Comparison of ENCODE assay signal across 27 cellular contexts in the genomic region with DNA sequence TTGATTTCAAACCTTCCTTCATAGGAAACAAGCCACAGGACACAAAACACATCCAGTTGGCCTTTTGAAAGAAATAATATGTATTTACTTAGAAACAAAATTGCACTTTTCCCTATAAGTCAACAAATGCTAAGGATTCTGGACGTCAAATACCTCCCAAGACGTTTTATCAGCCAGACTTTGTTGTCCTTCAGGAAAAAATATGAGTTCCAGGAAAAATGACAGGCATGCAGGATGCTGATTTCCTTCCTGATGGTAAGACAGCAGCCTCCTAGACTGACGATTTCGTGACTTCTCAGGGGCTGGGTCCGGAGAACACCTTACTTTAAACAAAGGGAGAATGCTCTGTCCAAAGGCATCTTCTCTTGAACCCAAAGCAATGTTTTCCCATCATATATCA.
"Had no signal": no experiment of that assay in that cellular context is flagged by ENCODE, and none has a peak within 500 bp of the region (broad histone marks: within the 10 kb centered on the region; RNA-seq: fewer than 3 reads in every experiment).

No MANE protein-coding gene starts in this region.

- DNase-seq: left ventricle myocardium inferior; midbrain; mucosa of descending colon; naive thymus-derived CD4-positive, alpha-beta T cell; nucleus accumbens; pancreas; posterior cingulate gyrus; retina; right cardiac atrium; stimulated activated CD4-positive, alpha-beta T cell treated with anti-CD3 and anti-CD28 coated beads, Interleukin-12 subunit alpha, Interleukin-12 subunit beta, amount 100 ng/mL, for 4 hours; stimulated activated CD4-positive, alpha-beta T cell treated with anti-CD3 and anti-CD28 coated beads, Interleukin-15, amount 100 ng/mL, for 24 hours; stimulated activated CD4-positive, alpha-beta T cell treated with anti-CD3 and anti-CD28 coated beads, Interleukin-2, amount 100 ng/mL, for 24 hours; stimulated activated CD4-positive, alpha-beta T cell treated with anti-CD3 and anti-CD28 coated beads, Interleukin-4, amount 100 ng/mL, for 1 hour; stimulated activated naive B cell treated with anti-CD40 and anti-IgM and Interleukin-4, amounts not matched to agents 10 μg/mL and 1 μg/mL and 100 μg/mL, for 72 hours; stimulated activated naive CD8-positive, alpha-beta T cell treated with anti-CD3 and anti-CD28 coated beads, Interleukin-15, Interleukin-2, amounts not matched to agents 100 U/mL and 50 U/mL, for 24 hours; stomach; testis; thyroid gland; transverse colon; upper lobe of right lung had no signal

- H3K27ac ChIP-seq: hepatocyte, left ventricle myocardium inferior, pancreas, prostate gland, skin epidermis, stomach, testis, thyroid gland, transverse colon, upper lobe of right lung had no signal

- H3K4me1 ChIP-seq: pancreas, prostate gland, testis had no signal

- H3K79me2 ChIP-seq: hepatocyte had no signal

- H3K4me3 ChIP-seq: hepatocyte, left ventricle myocardium inferior, lung, mucosa of descending colon, pancreas, prostate gland, skin epidermis, stomach, testis, thyroid gland, transverse colon, upper lobe of right lung had no signal

- H3K36me3 ChIP-seq: left ventricle myocardium inferior, pancreas, prostate gland, stomach, thyroid gland, transverse colon, upper lobe of right lung had no signal

- H3K4me2 ChIP-seq: hepatocyte had no signal

- ATAC-seq: mucosa of descending colon; naive thymus-derived CD4-positive, alpha-beta T cell; natural killer cell treated with Interleukin-12 subunit alpha and Interleukin-12 subunit beta and Interleukin-15 and Interleukin-18, amount 100 ng/mL, for 72 hours; pancreas; right cardiac atrium; sciatic nerve; stimulated activated naive B cell treated with anti-CD40 and anti-IgM and Interleukin-4, amounts not matched to agents 10 μg/mL and 1 μg/mL and 100 μg/mL, for 72 hours; stimulated activated naive CD8-positive, alpha-beta T cell treated with anti-CD3 and anti-CD28 coated beads, Interleukin-15, Interleukin-2, amounts not matched to agents 100 U/mL and 50 U/mL, for 24 hours; upper lobe of right lung had no signal

- H2AFZ ChIP-seq: hepatocyte had no signal

- H3K27me3 ChIP-seq: hepatocyte, pancreas, stomach, testis, thyroid gland, transverse colon, upper lobe of right lung had no signal

- H3K9me3 ChIP-seq: left ventricle myocardium inferior, mucosa of descending colon, pancreas, prostate gland, stomach, testis, thyroid gland, transverse colon, upper lobe of right lung had no signal

- FAIRE-seq: pancreas, urothelium cell line had no signal
